ENCODE assay signal across 29 cellular contexts in genomic region chr1:6298530-6298929, GRCh38. TPM values are rescaled to one million over a fixed set of nuclear protein-coding genes. Genes with fewer than 3 reads are reported as not detected.
"Had no signal": no experiment of that assay in that cellular context is flagged by ENCODE, and none has a peak within 500 bp of the region (broad histone marks: within the 10 kb centered on the region; RNA-seq: fewer than 3 reads in every experiment).

No MANE protein-coding gene starts in this region.

- H3K4me1 ChIP-seq: esophagus muscularis mucosa, gastroesophageal sphincter, sigmoid colon, testis, tibial nerve had no signal

- H3K27ac ChIP-seq: coronary artery, esophagus muscularis mucosa, gastroesophageal sphincter, sigmoid colon, skin epidermis, testis, tibial nerve had no signal

- H3K4me1 Mint-ChIP-seq: stimulated activated naive B cell treated with anti-CD40 and anti-IgM and Interleukin-4, amounts not matched to agents 10 μg/mL and 1 μg/mL and 100 μg/mL, for 72 hours; stimulated activated naive CD8-positive, alpha-beta T cell treated with anti-CD3 and anti-CD28 coated beads, Interleukin-15, amount 100 ng/mL, for 72 hours had no signal

- H3K27me3 ChIP-seq: esophagus muscularis mucosa, gastroesophageal sphincter, sigmoid colon, testis, tibial nerve had no signal

- H3K9me3 Mint-ChIP-seq: naive thymus-derived CD8-positive, alpha-beta T cell; stimulated activated naive B cell treated with anti-CD40 and anti-IgM and Interleukin-4, amounts not matched to agents 10 μg/mL and 1 μg/mL and 100 μg/mL, for 72 hours; stimulated activated naive CD8-positive, alpha-beta T cell treated with anti-CD3 and anti-CD28 coated beads, Interleukin-15, amount 100 ng/mL, for 72 hours had no signal

- H3K27me3 Mint-ChIP-seq: naive thymus-derived CD8-positive, alpha-beta T cell; stimulated activated naive B cell treated with anti-CD40 and anti-IgM and Interleukin-4, amounts not matched to agents 10 μg/mL and 1 μg/mL and 100 μg/mL, for 72 hours; stimulated activated naive CD8-positive, alpha-beta T cell treated with anti-CD3 and anti-CD28 coated beads, Interleukin-15, amount 100 ng/mL, for 72 hours had no signal

- H3K27ac Mint-ChIP-seq: stimulated activated naive B cell treated with anti-CD40 and anti-IgM and Interleukin-4, amounts not matched to agents 10 μg/mL and 1 μg/mL and 100 μg/mL, for 72 hours had no signal

- ATAC-seq: gastroesophageal sphincter; left colon; naive thymus-derived CD8-positive, alpha-beta T cell; stimulated activated naive B cell treated with anti-CD40 and anti-IgM and Interleukin-4, amounts not matched to agents 10 μg/mL and 1 μg/mL and 100 μg/mL, for 72 hours; stimulated activated naive CD8-positive, alpha-beta T cell treated with anti-CD3 and anti-CD28 coated beads, Interleukin-15, amount 100 ng/mL, for 72 hours had no signal

- H3K4me3 Mint-ChIP-seq: naive thymus-derived CD8-positive, alpha-beta T cell; stimulated activated naive B cell treated with anti-CD40 and anti-IgM and Interleukin-4, amounts not matched to agents 10 μg/mL and 1 μg/mL and 100 μg/mL, for 72 hours; stimulated activated naive CD8-positive, alpha-beta T cell treated with anti-CD3 and anti-CD28 coated beads, Interleukin-15, amount 100 ng/mL, for 72 hours had no signal

- H3K9me3 ChIP-seq: esophagus muscularis mucosa, gastroesophageal sphincter, sigmoid colon, testis, tibial nerve had no signal

- DNase-seq: effector CD4-positive, alpha-beta T cell; foreskin fibroblast; hippocampal formation; left colon; mammary epithelial cell; naive thymus-derived CD8-positive, alpha-beta T cell; posterior cingulate gyrus; sigmoid colon; stimulated activated CD4-positive, alpha-beta T cell treated with anti-CD3 and anti-CD28 coated beads, Interleukin-2, amount 100 ng/mL, for 24 hours; stimulated activated CD4-positive, alpha-beta T cell treated with anti-CD3 and anti-CD28 coated beads, Interleukin-4, amount 100 ng/mL, for 4 hours; stimulated activated naive B cell treated with anti-CD40 and anti-IgM and Interleukin-4, amounts not matched to agents 10 μg/mL and 1 μg/mL and 100 μg/mL, for 72 hours; stimulated activated naive CD8-positive, alpha-beta T cell treated with anti-CD3 and anti-CD28 coated beads, Interleukin-15, amount 100 ng/mL, for 72 hours; testis had no signal

- H3K4me3 ChIP-seq: coronary artery, esophagus muscularis mucosa, gastroesophageal sphincter, sigmoid colon, skin epidermis, testis, tibial nerve had no signal

RNA-seq across cellular contexts. Expression of gene HES3, which starts 54.6 kb away (rescaled TPM):
- total RNA-seq: chondrocyte; dermis microvascular lymphatic vessel endothelial cell; esophagus muscularis mucosa; gastroesophageal sphincter; kidney epithelial cell; left colon; liver; mammary epithelial cell; mesenteric fat pad; mononuclear cell; naive thymus-derived CD8-positive, alpha-beta T cell; osteocyte; pulmonary artery endothelial cell; sigmoid colon; subcutaneous adipose tissue; testis; tibial nerve; ureter had no signal
- polyA plus RNA-seq: liver; mammary epithelial cell; naive thymus-derived CD8-positive, alpha-beta T cell; neural cell; sigmoid colon had no signal
